Comparison of ENCODE assay signal across 1 cellular context in the genomic region with DNA sequence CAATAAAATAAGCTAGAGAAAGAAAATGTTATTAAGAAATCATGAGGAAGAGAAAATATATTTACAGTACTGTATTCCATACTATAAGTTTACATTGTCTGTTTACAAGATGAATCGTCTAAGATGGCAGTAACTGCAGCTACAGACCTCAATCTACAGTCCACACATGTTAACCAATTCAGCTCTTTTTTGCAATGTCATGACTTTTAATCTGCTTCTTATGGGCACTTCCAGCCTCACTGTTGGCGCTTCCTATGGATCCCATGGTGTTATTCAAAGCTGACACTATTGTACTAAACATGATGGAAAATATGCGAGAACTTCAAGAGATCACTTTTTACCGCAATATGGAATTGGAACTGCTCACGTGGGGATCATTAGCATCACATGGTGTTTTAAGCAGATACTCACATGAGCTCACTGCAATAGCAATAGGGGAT.
A peak's percentile ranks its signal among the peaks of the same experiment; 100 is the strongest.
TF ChIP-seq lines count a peak whose summit lies in the region.

No MANE protein-coding gene starts in this region.

TF ChIP-seq in K562, 482 proteins besides CTCF, POLR2A, EP300 and RAD21 (continued from another document and continues in another):
- TF ChIP-seq, protein P1, sequence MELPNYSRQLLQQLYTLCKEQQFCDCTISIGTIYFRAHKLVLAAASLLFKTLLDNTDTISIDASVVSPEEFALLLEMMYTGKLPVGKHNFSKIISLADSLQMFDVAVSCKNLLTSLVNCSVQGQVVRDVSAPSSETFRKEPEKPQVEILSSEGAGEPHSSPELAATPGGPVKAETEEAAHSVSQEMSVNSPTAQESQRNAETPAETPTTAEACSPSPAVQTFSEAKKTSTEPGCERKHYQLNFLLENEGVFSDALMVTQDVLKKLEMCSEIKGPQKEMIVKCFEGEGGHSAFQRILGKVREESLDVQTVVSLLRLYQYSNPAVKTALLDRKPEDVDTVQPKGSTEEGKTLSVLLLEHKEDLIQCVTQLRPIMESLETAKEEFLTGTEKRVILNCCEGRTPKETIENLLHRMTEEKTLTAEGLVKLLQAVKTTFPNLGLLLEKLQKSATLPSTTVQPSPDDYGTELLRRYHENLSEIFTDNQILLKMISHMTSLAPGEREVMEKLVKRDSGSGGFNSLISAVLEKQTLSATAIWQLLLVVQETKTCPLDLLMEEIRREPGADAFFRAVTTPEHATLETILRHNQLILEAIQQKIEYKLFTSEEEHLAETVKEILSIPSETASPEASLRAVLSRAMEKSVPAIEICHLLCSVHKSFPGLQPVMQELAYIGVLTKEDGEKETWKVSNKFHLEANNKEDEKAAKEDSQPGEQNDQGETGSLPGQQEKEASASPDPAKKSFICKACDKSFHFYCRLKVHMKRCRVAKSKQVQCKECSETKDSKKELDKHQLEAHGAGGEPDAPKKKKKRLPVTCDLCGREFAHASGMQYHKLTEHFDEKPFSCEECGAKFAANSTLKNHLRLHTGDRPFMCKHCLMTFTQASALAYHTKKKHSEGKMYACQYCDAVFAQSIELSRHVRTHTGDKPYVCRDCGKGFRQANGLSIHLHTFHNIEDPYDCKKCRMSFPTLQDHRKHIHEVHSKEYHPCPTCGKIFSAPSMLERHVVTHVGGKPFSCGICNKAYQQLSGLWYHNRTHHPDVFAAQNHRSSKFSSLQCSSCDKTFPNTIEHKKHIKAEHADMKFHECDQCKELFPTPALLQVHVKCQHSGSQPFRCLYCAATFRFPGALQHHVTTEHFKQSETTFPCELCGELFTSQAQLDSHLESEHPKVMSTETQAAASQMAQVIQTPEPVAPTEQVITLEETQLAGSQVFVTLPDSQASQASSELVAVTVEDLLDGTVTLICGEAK (IDR thresholded peaks at IDR 0.05): no peak
- TF ChIP-seq, protein P1 (CRISPR knock-in tag; IDR thresholded peaks at IDR 0.05): no peak
- TF ChIP-seq KDM1A (IDR thresholded peaks at IDR 0.05) (peak; percentile 57 to 58; a peak in 2 of 4 replicates), ZKSCAN1 (IDR thresholded peaks at IDR 0.05; ENCODE audit: low read depth, low read length) (no peak), ZFPM2 (CRISPR knock-in tag; IDR thresholded peaks at IDR 0.05) (no peak), ZNF764 (CRISPR knock-in tag; IDR thresholded peaks at IDR 0.05; ENCODE audit: low read depth) (no peak), ATF7 (IDR thresholded peaks at IDR 0.05) (no peak), TRIM24 (IDR thresholded peaks at IDR 0.05) (peak; percentile 82 to 87), BDP1 (IDR thresholded peaks at IDR 0.05; ENCODE audit: insufficient read depth, insufficient read length) (no peak), MTA2 (IDR thresholded peaks at IDR 0.05; ENCODE audit: low read depth) (peak; percentile 69), ZNF124 (CRISPR knock-in tag; IDR thresholded peaks at IDR 0.05) (no peak), CREB1 (IDR thresholded peaks at IDR 0.05) (no peak), CREB1 (CRISPR knock-in tag; IDR thresholded peaks at IDR 0.05) (no peak), CBFA2T2 (conservative IDR thresholded peaks at IDR 0.05) (peak; percentile 75), TEAD1 (CRISPR knock-in tag; IDR thresholded peaks at IDR 0.05) (no peak), CBFA2T3 (IDR thresholded peaks at IDR 0.05) (peak; percentile 88), NFIX (CRISPR knock-in tag; IDR thresholded peaks at IDR 0.05; ENCODE audit: low read depth) (no peak), CCNT2 (IDR thresholded peaks at IDR 0.05; ENCODE audit: borderline replicate concordance, extremely low read depth, insufficient read length, low read depth, low read length) (peak; percentile 64), SRSF3 (IDR thresholded peaks at IDR 0.05; ENCODE audit: insufficient read depth, low read length) (no peak), ZNF584 (CRISPR knock-in tag; IDR thresholded peaks at IDR 0.05; ENCODE audit: low read depth) (no peak), MYNN (IDR thresholded peaks at IDR 0.05) (peak; percentile 69; the same call in 1 of the 2 replicates), MYNN (CRISPR knock-in tag; IDR thresholded peaks at IDR 0.05) (no peak), ZKSCAN3 (CRISPR knock-in tag; IDR thresholded peaks at IDR 0.05) (no peak), MYC (IDR thresholded peaks at IDR 0.05; ENCODE audit: low read depth, low read length) (no peak), MYC (CRISPR knock-in tag; IDR thresholded peaks at IDR 0.05; ENCODE audit: borderline replicate concordance, low read depth) (no peak), ZNF785 (CRISPR knock-in tag; IDR thresholded peaks at IDR 0.05) (no peak), ZNF3 (CRISPR knock-in tag; IDR thresholded peaks at IDR 0.05) (no peak), ELF1 (tag; IDR thresholded peaks at IDR 0.05) (no peak), YBX1 (IDR thresholded peaks at IDR 0.05) (no peak), PRMT5 (CRISPR knock-in tag; IDR thresholded peaks at IDR 0.05) (no peak), POU5F1 (IDR thresholded peaks at IDR 0.05; ENCODE audit: borderline replicate concordance, low read depth, low read length, partially characterized antibody) (no peak), L3MBTL2 (IDR thresholded peaks at IDR 0.05) (peak; percentile 60; the same call in 1 of the 2 replicates), SIX5 (IDR thresholded peaks at IDR 0.05; ENCODE audit: borderline replicate concordance in 1 of 2, insufficient read depth in 1 of 2, low read depth in 1 of 2, low read length in 2 of 2) (no peak), ZNF217 (CRISPR knock-in tag; IDR thresholded peaks at IDR 0.05) (no peak), KLF10 (CRISPR knock-in tag; IDR thresholded peaks at IDR 0.05) (no peak), TSC22D4 (tag; IDR thresholded peaks at IDR 0.05) (no peak), ZNF174 (CRISPR knock-in tag; IDR thresholded peaks at IDR 0.05) (no peak), KAT2B (IDR thresholded peaks at IDR 0.05; ENCODE audit: low read depth, low read length) (no peak), TRIM28 (IDR thresholded peaks at IDR 0.05) (no peak), FOXA3 (CRISPR knock-in tag; conservative IDR thresholded peaks at IDR 0.05 in 1 of 2, IDR thresholded peaks at IDR 0.05 in 1 of 2) (no peak), ZEB2 (IDR thresholded peaks at IDR 0.05) (no peak), HNRNPL (IDR thresholded peaks at IDR 0.05; ENCODE audit: low read depth, low read length) (no peak), ZBTB1 (CRISPR knock-in tag; IDR thresholded peaks at IDR 0.05; ENCODE audit: borderline replicate concordance, low read depth) (no peak), MYBL2 (IDR thresholded peaks at IDR 0.05; ENCODE audit: low read depth) (no peak), MYBL2 (CRISPR knock-in tag; IDR thresholded peaks at IDR 0.05; ENCODE audit: borderline replicate concordance) (no peak), TEAD4 (IDR thresholded peaks at IDR 0.05; ENCODE audit: low read length) (peak; percentile 91), TEAD4 (CRISPR knock-in tag; IDR thresholded peaks at IDR 0.05; ENCODE audit: borderline replicate concordance) (no peak), ZNF212 (CRISPR knock-in tag; IDR thresholded peaks at IDR 0.05) (no peak), POLR2B (IDR thresholded peaks at IDR 0.05; ENCODE audit: low read depth, partially characterized antibody) (no peak)
- TF ChIP-seq, protein P2, sequence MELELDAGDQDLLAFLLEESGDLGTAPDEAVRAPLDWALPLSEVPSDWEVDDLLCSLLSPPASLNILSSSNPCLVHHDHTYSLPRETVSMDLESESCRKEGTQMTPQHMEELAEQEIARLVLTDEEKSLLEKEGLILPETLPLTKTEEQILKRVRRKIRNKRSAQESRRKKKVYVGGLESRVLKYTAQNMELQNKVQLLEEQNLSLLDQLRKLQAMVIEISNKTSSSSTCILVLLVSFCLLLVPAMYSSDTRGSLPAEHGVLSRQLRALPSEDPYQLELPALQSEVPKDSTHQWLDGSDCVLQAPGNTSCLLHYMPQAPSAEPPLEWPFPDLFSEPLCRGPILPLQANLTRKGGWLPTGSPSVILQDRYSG (tag; conservative IDR thresholded peaks at IDR 0.05; ENCODE audit: low read depth): no peak
- TF ChIP-seq, protein P3, sequence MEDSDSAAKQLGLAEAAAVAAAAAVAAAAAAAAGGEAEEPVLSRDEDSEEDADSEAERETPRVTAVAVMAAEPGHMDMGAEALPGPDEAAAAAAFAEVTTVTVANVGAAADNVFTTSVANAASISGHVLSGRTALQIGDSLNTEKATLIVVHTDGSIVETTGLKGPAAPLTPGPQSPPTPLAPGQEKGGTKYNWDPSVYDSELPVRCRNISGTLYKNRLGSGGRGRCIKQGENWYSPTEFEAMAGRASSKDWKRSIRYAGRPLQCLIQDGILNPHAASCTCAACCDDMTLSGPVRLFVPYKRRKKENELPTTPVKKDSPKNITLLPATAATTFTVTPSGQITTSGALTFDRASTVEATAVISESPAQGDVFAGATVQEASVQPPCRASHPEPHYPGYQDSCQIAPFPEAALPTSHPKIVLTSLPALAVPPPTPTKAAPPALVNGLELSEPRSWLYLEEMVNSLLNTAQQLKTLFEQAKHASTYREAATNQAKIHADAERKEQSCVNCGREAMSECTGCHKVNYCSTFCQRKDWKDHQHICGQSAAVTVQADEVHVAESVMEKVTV (CRISPR knock-in tag; IDR thresholded peaks at IDR 0.05): no peak
- TF ChIP-seq, protein P4, sequence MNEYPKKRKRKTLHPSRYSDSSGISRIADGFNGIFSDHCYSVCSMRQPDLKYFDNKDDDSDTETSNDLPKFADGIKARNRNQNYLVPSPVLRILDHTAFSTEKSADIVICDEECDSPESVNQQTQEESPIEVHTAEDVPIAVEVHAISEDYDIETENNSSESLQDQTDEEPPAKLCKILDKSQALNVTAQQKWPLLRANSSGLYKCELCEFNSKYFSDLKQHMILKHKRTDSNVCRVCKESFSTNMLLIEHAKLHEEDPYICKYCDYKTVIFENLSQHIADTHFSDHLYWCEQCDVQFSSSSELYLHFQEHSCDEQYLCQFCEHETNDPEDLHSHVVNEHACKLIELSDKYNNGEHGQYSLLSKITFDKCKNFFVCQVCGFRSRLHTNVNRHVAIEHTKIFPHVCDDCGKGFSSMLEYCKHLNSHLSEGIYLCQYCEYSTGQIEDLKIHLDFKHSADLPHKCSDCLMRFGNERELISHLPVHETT (CRISPR knock-in tag; conservative IDR thresholded peaks at IDR 0.05 in 1 of 2, IDR thresholded peaks at IDR 0.05 in 1 of 2): 0 out of 4 replicates have a peak, but pooled peaks of 1 of the 2 experiments have one; percentile 15
- TF ChIP-seq, protein P5, sequence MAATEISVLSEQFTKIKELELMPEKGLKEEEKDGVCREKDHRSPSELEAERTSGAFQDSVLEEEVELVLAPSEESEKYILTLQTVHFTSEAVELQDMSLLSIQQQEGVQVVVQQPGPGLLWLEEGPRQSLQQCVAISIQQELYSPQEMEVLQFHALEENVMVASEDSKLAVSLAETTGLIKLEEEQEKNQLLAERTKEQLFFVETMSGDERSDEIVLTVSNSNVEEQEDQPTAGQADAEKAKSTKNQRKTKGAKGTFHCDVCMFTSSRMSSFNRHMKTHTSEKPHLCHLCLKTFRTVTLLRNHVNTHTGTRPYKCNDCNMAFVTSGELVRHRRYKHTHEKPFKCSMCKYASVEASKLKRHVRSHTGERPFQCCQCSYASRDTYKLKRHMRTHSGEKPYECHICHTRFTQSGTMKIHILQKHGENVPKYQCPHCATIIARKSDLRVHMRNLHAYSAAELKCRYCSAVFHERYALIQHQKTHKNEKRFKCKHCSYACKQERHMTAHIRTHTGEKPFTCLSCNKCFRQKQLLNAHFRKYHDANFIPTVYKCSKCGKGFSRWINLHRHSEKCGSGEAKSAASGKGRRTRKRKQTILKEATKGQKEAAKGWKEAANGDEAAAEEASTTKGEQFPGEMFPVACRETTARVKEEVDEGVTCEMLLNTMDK (IDR thresholded peaks at IDR 0.05; ENCODE audit: borderline replicate concordance, insufficient read depth, low read depth, low read length, poor library complexity, severe bottlenecking): no peak
- TF ChIP-seq, protein P6, sequence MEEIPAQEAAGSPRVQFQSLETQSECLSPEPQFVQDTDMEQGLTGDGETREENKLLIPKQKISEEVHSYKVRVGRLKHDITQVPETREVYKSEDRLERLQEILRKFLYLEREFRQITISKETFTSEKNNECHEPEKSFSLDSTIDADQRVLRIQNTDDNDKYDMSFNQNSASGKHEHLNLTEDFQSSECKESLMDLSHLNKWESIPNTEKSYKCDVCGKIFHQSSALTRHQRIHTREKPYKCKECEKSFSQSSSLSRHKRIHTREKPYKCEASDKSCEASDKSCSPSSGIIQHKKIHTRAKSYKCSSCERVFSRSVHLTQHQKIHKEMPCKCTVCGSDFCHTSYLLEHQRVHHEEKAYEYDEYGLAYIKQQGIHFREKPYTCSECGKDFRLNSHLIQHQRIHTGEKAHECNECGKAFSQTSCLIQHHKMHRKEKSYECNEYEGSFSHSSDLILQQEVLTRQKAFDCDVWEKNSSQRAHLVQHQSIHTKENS (CRISPR knock-in tag; IDR thresholded peaks at IDR 0.05): no peak
